ENCODE assay signal across 8 cellular contexts in genomic region chr16:27515874-27516353, GRCh38. TPM values are rescaled to one million over a fixed set of nuclear protein-coding genes. Genes with fewer than 3 reads are reported as not detected.
DNase-seq lines count a peak whose midpoint lies in the region; ATAC-seq and TF ChIP-seq lines count a peak whose summit lies in the region.

No MANE protein-coding gene starts in this region.

- H3K27me3 Mint-ChIP-seq in CD14-positive monocyte (ENCODE audit: low read depth in 3 of 3): no peaks in the 10 kb centered on the region
- no peaks in the 10 kb centered on the region for H3K27me3 Mint-ChIP-seq in chondrocyte (ENCODE audit: low read depth)

- no peak overlapping the region for H2BK15ac ChIP-seq in mesenchymal stem cell (ENCODE audit: low read depth, poor library complexity, severe bottlenecking)

- no peak overlapping the region for H4K8ac ChIP-seq in mesenchymal stem cell (ENCODE audit: low read length)

- peak; percentile 65 for ATAC-seq in GM21381 (IDR thresholded peaks at IDR 0.05; ENCODE audit: unreplicated experiment)
- ATAC-seq in GM18873 (IDR thresholded peaks at IDR 0.05; ENCODE audit: low FRiP score, unreplicated experiment): no peak
- no peak for ATAC-seq in HG03460 (IDR thresholded peaks at IDR 0.05; ENCODE audit: unreplicated experiment)

- DNase-seq in CD14-positive monocyte (ENCODE audit: low spot score) (no peak), RPMI8226 (peak; percentile 38), chondrocyte (ENCODE audit: low spot score) (no peak), mesenchymal stem cell (peak; percentile 33), NCI-H345 treated with DMSO at 0.1 percent for 48 hours (lab: John Stamatoyannopoulos, UW; ENCODE audit: unreplicated experiment) (no peak)

- no peak overlapping the region for H3K23ac ChIP-seq in mesenchymal stem cell (ENCODE audit: low read length in 2 of 2)

- intact Hi-C loops in CD14-positive monocyte (cut with micrococcal nuclease): no loop called here

- H2BK12ac ChIP-seq in mesenchymal stem cell (ENCODE audit: low read length in 2 of 2): peak overlapping the region in 1 of 2 experiments; percentile 24

- H3K4me3 Mint-ChIP-seq in CD14-positive monocyte (no peak overlapping the region), chondrocyte (ENCODE audit: unreplicated experiment) (no peak overlapping the region)

- H3K9me3 ChIP-seq in mesenchymal stem cell (ENCODE audit: control insufficient read depth, low read length): no peaks in the 10 kb centered on the region

- H3K4me1 Mint-ChIP-seq in CD14-positive monocyte (no peaks in the 10 kb centered on the region), chondrocyte (ENCODE audit: low read depth) (no peaks in the 10 kb centered on the region)

- TF ChIP-seq CTCF in CD14-positive monocyte (IDR thresholded peaks at IDR 0.05) (peak; percentile 60), chondrocyte (IDR thresholded peaks at IDR 0.05) (peak; percentile 70)

- no peak overlapping the region for H3K27ac ChIP-seq in mesenchymal stem cell (ENCODE audit: low read length, poor library complexity, severe bottlenecking)

- H3K4me2 ChIP-seq in mesenchymal stem cell (ENCODE audit: low read length, poor library complexity, severe bottlenecking): no peak overlapping the region

- no peak overlapping the region for H3K4me3 ChIP-seq in mesenchymal stem cell (ENCODE audit: insufficient read depth in 1 of 2, low read depth in 1 of 2, low read length in 2 of 2)

- H3K18ac ChIP-seq in mesenchymal stem cell (ENCODE audit: low read depth in 1 of 2, low read length in 2 of 2): no peak overlapping the region

- H3K9ac ChIP-seq in mesenchymal stem cell (ENCODE audit: low read length): no peak overlapping the region

- WGBS in mesenchymal stem cell: 93% methylated on average over 9 of the region's 9 CpGs

- H4K91ac ChIP-seq in mesenchymal stem cell (ENCODE audit: low read length): no peak overlapping the region

- H3K4me1 ChIP-seq in mesenchymal stem cell (ENCODE audit: control insufficient read depth, insufficient read depth, low read depth, low read length): peaks cover 9% of the 10 kb centered on the region

- H3K14ac ChIP-seq in mesenchymal stem cell (ENCODE audit: low read length in 2 of 2): no peak overlapping the region

- no peak overlapping the region for H2BK120ac ChIP-seq in mesenchymal stem cell (ENCODE audit: low read depth, low read length)

- H3K36me3 Mint-ChIP-seq in CD14-positive monocyte (peaks cover 69 to 72% of the 10 kb centered on the region in 2 donors), chondrocyte (ENCODE audit: low read depth) (peaks cover 32% of the 10 kb centered on the region)

- H3K27ac Mint-ChIP-seq in CD14-positive monocyte (no peak overlapping the region), chondrocyte (ENCODE audit: unreplicated experiment) (no peak overlapping the region)

- H2AK5ac ChIP-seq in mesenchymal stem cell (ENCODE audit: low read length, severe bottlenecking): no peak overlapping the region

- H3K4ac ChIP-seq in mesenchymal stem cell (ENCODE audit: low read depth in 1 of 2, low read length in 2 of 2): no peak overlapping the region

- peaks cover 25% of the 10 kb centered on the region for H3K79me1 ChIP-seq in mesenchymal stem cell (replicated peaks; ENCODE audit: low read length, poor library complexity, severe bottlenecking)

- H3K9me3 Mint-ChIP-seq in CD14-positive monocyte: no peaks in the 10 kb centered on the region
- no peaks in the 10 kb centered on the region for H3K9me3 Mint-ChIP-seq in chondrocyte (ENCODE audit: low read depth)

- H3K36me3 ChIP-seq in mesenchymal stem cell (ENCODE audit: control insufficient read depth in 1 of 2, insufficient read depth in 2 of 2, low read depth in 1 of 2, low read length in 2 of 2): peaks cover 59 to 91% of the 10 kb centered on the region in 2 experiments

- H3K27me3 ChIP-seq in mesenchymal stem cell (ENCODE audit: control insufficient read depth in 1 of 2, insufficient read depth in 1 of 2, low read length in 2 of 2): no peaks in the 10 kb centered on the region

- no peak overlapping the region for H2AFZ ChIP-seq in mesenchymal stem cell (ENCODE audit: low read depth, low read length)

- H2BK5ac ChIP-seq in mesenchymal stem cell (ENCODE audit: low read depth, low read length, poor library complexity, severe bottlenecking): no peak overlapping the region

RNA-seq across cellular contexts. Expression of gene GTF3C1, which starts 33.8 kb away (rescaled TPM):
- 10 to 100 TPM in 1 of 2 donors, 1 to 10 TPM in 1; 7.0 to 12.8 TPM for polyA plus RNA-seq in CD14-positive monocyte
- total RNA-seq in chondrocyte: 68.8 to 104 TPM (median 69.2 TPM) in 3 replicates
- polyA plus RNA-seq in mesenchymal stem cell (2013, experiment 1 of 2): 31.7 TPM
- 29.8 TPM for polyA plus RNA-seq in mesenchymal stem cell (2013, experiment 2 of 2)

RNA-seq across cellular contexts. Expression of gene KATNIP, which starts 34.0 kb away (rescaled TPM):
- polyA plus RNA-seq in CD14-positive monocyte: 1 to 10 TPM; 2.4 to 5.0 TPM
- total RNA-seq in chondrocyte: 20.5 to 25.3 TPM (median 23.2 TPM) in 3 replicates
- polyA plus RNA-seq in mesenchymal stem cell (2013, experiment 1 of 2): 9.5 TPM
- polyA plus RNA-seq in mesenchymal stem cell (2013, experiment 2 of 2): 8.8 TPM

Comparison
In these comparisons a context has a peak if more than half of its experiments do, and no peak if none do; other contexts are left out.
1. DNase-seq: peak in RPMI8226 (single experiment) and mesenchymal stem cell (single experiment); none in CD14-positive monocyte (single experiment), chondrocyte (single experiment) and NCI-H345 treated with DMSO at 0.1 percent for 48 hours (single experiment).